In the genomic region with DNA sequence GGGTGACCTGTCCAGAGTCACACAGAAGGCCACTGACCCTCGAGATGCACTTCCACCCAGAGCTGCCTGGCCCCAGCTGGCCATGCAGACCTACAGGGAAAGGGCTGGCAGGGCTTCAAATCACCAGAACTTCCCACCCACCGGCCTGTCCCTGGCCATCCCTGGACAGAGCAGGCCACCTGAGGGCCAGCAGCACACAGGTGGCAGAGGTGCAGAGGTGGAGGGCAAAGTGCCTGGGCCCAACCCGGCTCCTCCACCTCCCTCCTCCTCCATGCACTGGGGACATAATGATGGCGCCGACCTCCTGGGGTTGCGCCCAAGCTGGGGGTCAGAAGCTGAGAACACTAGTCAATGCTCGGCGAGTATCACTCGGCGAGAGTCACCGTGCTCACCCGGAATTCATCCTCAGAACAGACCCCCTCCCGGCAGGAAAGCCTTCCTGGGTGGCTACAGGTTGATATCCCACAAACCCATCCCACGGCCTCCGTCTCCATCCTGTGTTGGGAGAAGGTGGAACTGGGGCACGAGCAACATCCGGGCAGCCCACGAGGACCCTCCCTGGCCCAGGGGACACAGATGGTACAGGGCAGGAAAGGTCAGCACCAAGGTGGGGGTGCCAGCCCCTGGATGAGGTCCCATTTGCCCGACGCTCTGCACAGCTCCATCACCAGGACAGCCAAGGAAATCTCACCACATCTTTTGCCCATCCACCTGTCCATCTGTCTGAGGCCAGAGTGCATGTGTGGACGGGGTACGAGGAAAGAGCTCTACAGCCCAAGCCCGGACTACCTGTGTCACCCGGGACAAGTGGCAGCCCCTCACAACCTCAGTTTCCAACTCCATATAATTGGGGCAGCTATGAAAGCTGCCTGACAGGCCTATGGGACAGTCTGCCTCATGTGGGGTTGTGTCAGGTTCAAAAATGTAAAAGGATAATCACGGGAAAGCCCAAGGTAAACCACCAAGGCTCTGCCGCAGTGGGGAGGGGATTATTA, we compare ENCODE assay signal across 17 cellular contexts. TPM values are rescaled to one million over a fixed set of nuclear protein-coding genes. Genes with fewer than 3 reads are reported as not detected.
DNase-seq lines count a peak whose midpoint lies in the region; ATAC-seq and TF ChIP-seq lines count a peak whose summit lies in the region.
"Had no signal": no experiment of that assay in that cellular context is flagged by ENCODE, and none has a peak within 500 bp of the region (broad histone marks: within the 10 kb centered on the region; RNA-seq: fewer than 3 reads in every experiment).

No MANE protein-coding gene starts in this region.

- TF ChIP-seq CTCF in CD14-positive monocyte (IDR thresholded peaks at IDR 0.05) (no peak), WTC11 (IDR thresholded peaks at IDR 0.05) (no peak), left ventricle myocardium inferior (IDR thresholded peaks at IDR 0.05; ENCODE audit: borderline replicate concordance) (no peak), ovary (IDR thresholded peaks at IDR 0.05) (no peak)

- H3K36me3 ChIP-seq in left ventricle myocardium inferior = no peaks in the 10 kb centered on the region
- no peaks in the 10 kb centered on the region for H3K36me3 ChIP-seq in ovary

- no peak for TF ChIP-seq EP300 in ovary (IDR thresholded peaks at IDR 0.05)

- H3K4me3 ChIP-seq in left ventricle myocardium inferior = no peak overlapping the region
- H3K4me3 ChIP-seq in ovary = no peak overlapping the region

- peaks cover 18 to 31% (median 28%) of the 10 kb centered on the region in 3 donors for H3K27me3 Mint-ChIP-seq in CD14-positive monocyte (ENCODE audit: low read depth in 3 of 3)
- H3K27me3 Mint-ChIP-seq in WTC11 (ENCODE audit: low read depth) = peaks cover 4% of the 10 kb centered on the region

- H3K27ac ChIP-seq in left ventricle myocardium inferior (replicated peaks) (no peak overlapping the region), ovary (no peak overlapping the region)

- TF ChIP-seq POLR2A in ovary (IDR thresholded peaks at IDR 0.05) = no peak

- H3K9me3 Mint-ChIP-seq in CD14-positive monocyte = peaks cover 0 to 10% (median 5%) of the 10 kb centered on the region in 7 donors
- H3K9me3 Mint-ChIP-seq in WTC11 = no peaks in the 10 kb centered on the region
- H3K9me3 Mint-ChIP-seq: CD8-positive, alpha-beta memory T cell had no signal

- CTCF ChIA-PET in WTC11 (lab: Charles Lee) = interaction anchor here (1.6 to 1.7 kb wide), 2 partner anchors 36 to 69 kb away, joined by 5 to 7 read pairs; no protein-coding TSS in a partner anchor

- H3K9me3 ChIP-seq in left ventricle myocardium inferior (replicated peaks) (peaks cover 9% of the 10 kb centered on the region), ovary (no peaks in the 10 kb centered on the region)

- H3K27ac Mint-ChIP-seq in CD14-positive monocyte (peak overlapping the region in 1 of 7 donors; percentile 50), WTC11 (no peak overlapping the region)
- H3K27ac Mint-ChIP-seq: B cell; CD8-positive, alpha-beta memory T cell had no signal

- no peaks in the 10 kb centered on the region for H3K4me1 ChIP-seq in left ventricle myocardium inferior
- peaks cover 6% of the 10 kb centered on the region for H3K4me1 ChIP-seq in ovary (ENCODE audit: insufficient read depth)

- no peak for ATAC-seq in WTC11
- no peak for ATAC-seq in left lobe of liver
- no peak for ATAC-seq in GM21526 (IDR thresholded peaks at IDR 0.05; ENCODE audit: low FRiP score, unreplicated experiment)
- ATAC-seq: Panc1 had no signal

- peak; percentile 41 for DNase-seq in CD14-positive monocyte (ENCODE audit: low spot score)
- DNase-seq in WTC11 (ENCODE audit: low spot score) = peak; percentile 8
- DNase-seq in left ventricle myocardium inferior = peak; percentile 4
- DNase-seq in ovary = peak in 4 of 5 donors; percentile 11 to 24 (median 11)
- no peak for DNase-seq in left lobe of liver (ENCODE audit: low spot score)
- no peak for DNase-seq in dermis blood vessel endothelial cell
- no peak for DNase-seq in A172 (ENCODE audit: low spot score)
- DNase-seq: KG1, NCI-H1092 treated with DMSO at 0.1 percent for 48 hours, NCI-H1930, NCI-H2171 treated with DMSO at 0.1 percent for 48 hours, NCI-H82, SHP77 treated with DMSO at 0.1 percent for 48 hours had no signal

- intact Hi-C loops in CD14-positive monocyte (cut with micrococcal nuclease) = no loop called here
- intact Hi-C loops in left ventricle myocardium inferior (cut with micrococcal nuclease) = no loop called here
- intact Hi-C loops in ovary (cut with DNase I) = no loop called here

- WGBS in ovary, 3 donors = 87 to 89% (median 88%) methylated on average over 26 of the region's 26 CpGs

- peaks cover 50% of the 10 kb centered on the region for H3K27me3 ChIP-seq in left ventricle myocardium inferior (ENCODE audit: low read depth)
- no peaks in the 10 kb centered on the region for H3K27me3 ChIP-seq in ovary

- H3K4me3 Mint-ChIP-seq in CD14-positive monocyte (no peak overlapping the region), WTC11 (no peak overlapping the region)
- H3K4me3 Mint-ChIP-seq: B cell; CD8-positive, alpha-beta memory T cell had no signal

- POLR2A ChIA-PET in WTC11 (lab: Charles Lee) = no interaction called here

- H3K4me1 Mint-ChIP-seq in CD14-positive monocyte = peaks cover 10% of the 10 kb centered on the region
- H3K4me1 Mint-ChIP-seq in WTC11 = peaks cover 16% of the 10 kb centered on the region

- H3K36me3 Mint-ChIP-seq in CD14-positive monocyte (no peaks in the 10 kb centered on the region), WTC11 (no peaks in the 10 kb centered on the region)
- H3K36me3 Mint-ChIP-seq: CD8-positive, alpha-beta memory T cell had no signal

TF ChIP-seq in WTC11, 78 proteins besides CTCF, POLR2A, EP300 and RAD21:
- TF ChIP-seq RORB (CRISPR knock-in tag; IDR thresholded peaks at IDR 0.05) = no peak
- TF ChIP-seq TEAD4 (CRISPR knock-in tag; IDR thresholded peaks at IDR 0.05) = no peak
- TF ChIP-seq SOX15 (CRISPR knock-in tag; IDR thresholded peaks at IDR 0.05) = no peak
- no peak for TF ChIP-seq ZNF263 (CRISPR knock-in tag; IDR thresholded peaks at IDR 0.05; ENCODE audit: low read depth)

RNA-seq across cellular contexts. Expression of a gene that starts 10.8 kb away (rescaled TPM):
- polyA plus RNA-seq in CD14-positive monocyte = under 1 TPM in 1 of 2 donors, not detected in 1; 0.25 TPM
- 1.3 to 1.8 TPM (median 1.3 TPM) in 3 replicates for total RNA-seq in WTC11 (2021)
- 1.9 TPM for total RNA-seq in left ventricle myocardium inferior
- 10 to 100 TPM in 1 of 7 donors, 1 to 10 TPM in 6; 1.8 to 11.0 (median 5.2) TPM for total RNA-seq in ovary
- 1 to 10 TPM in 1 of 2 donors, under 1 TPM in 1; 0.35 to 1.9 TPM for polyA plus RNA-seq in ovary
- 0.70 TPM for total RNA-seq in left lobe of liver
- 0.17 and 0.37 TPM in 2 replicates for total RNA-seq in dermis blood vessel endothelial cell
- total RNA-seq in A172 (2014; rRNA removed; shearing (Covaris generic)) = 1.3 and 1.5 TPM in 2 replicates
- total RNA-seq: B cell had no signal

Comparison
In these comparisons a context has a peak if more than half of its experiments do, and no peak if none do; other contexts are left out.
1. DNase-seq: peak in CD14-positive monocyte (single experiment), WTC11 (single experiment), left ventricle myocardium inferior (single experiment) and ovary (4 of 5); none in left lobe of liver (single experiment), dermis blood vessel endothelial cell (single experiment) and A172 (single experiment).